ENCODE assay signal across 8 cellular contexts in genomic region chr1:98794196-98794886, GRCh38.
DNase-seq lines count a peak whose midpoint lies in the region; ATAC-seq, FAIRE-seq and TF ChIP-seq lines count a peak whose summit lies in the region.

No MANE protein-coding gene starts in this region.

- CTCF ChIA-PET in H1 (lab: Charles Lee; ENCODE audit: partially characterized antibody), result interaction anchor here (0.6 to 3.4 kb wide), 36 partner anchors 8 to 974 kb away, joined by 3 to 13 read pairs (median 4); partner anchors contain the start of gene PLPPR5

- H3K79me1 ChIP-seq in H1 (ENCODE audit: low read depth, low read length), result no peaks in the 10 kb centered on the region

- ATAC-seq in GM19035 (IDR thresholded peaks at IDR 0.05; ENCODE audit: unreplicated experiment), result peak; percentile 97
- peak; percentile 97 for ATAC-seq in HG03108 (IDR thresholded peaks at IDR 0.05; ENCODE audit: unreplicated experiment)

- H2BK15ac ChIP-seq in H1 (ENCODE audit: low read length), result no peak overlapping the region

- no peak overlapping the region for H2BK120ac ChIP-seq in H1 (replicated peaks; ENCODE audit: low read depth, low read length)

- no peaks in the 10 kb centered on the region for H3K79me2 ChIP-seq in H1 (ENCODE audit: control insufficient read depth in 1 of 2, insufficient read depth in 2 of 2, low read length in 2 of 2)

- no peak overlapping the region for H4K8ac ChIP-seq in H1 (ENCODE audit: extremely low read depth, insufficient read depth, low read length)

- no peak overlapping the region for H3K23ac ChIP-seq in H1 (ENCODE audit: insufficient read length)

- 59% methylated on average over 3 of the region's 3 CpGs; no CpG with 5 or more reads in 1 of the 2 experiments for WGBS in H1 (ENCODE audit: extremely low coverage in 1 of 2, insufficient coverage in 1 of 2, insufficient read length in 1 of 2, insufficient replicate concordance in 2 of 2, low coverage in 1 of 2, low lambda C conversion rate in 2 of 2, missing lambda C conversion rate in 1 of 2), 2 experiments

- no peak overlapping the region for H3K4me2 ChIP-seq in H1 (ENCODE audit: insufficient read depth in 1 of 2, low read depth in 2 of 2, low read length in 2 of 2)

- no peak overlapping the region for H2BK20ac ChIP-seq in H1 (ENCODE audit: low read length)

- no peak for TF ChIP-seq POLR2A in H1 (IDR thresholded peaks at IDR 0.05; ENCODE audit: control extremely low read depth in 1 of 2, low read depth in 2 of 2, low read length in 2 of 2)

- no peak overlapping the region for H3K4ac ChIP-seq in H1 (replicated peaks; ENCODE audit: insufficient read length, low read depth, low read length)

- H3K23me2 ChIP-seq in H1 (ENCODE audit: low read depth, low read length), result no peaks in the 10 kb centered on the region

- H3K14ac ChIP-seq in H1 (ENCODE audit: insufficient read length), result no peak overlapping the region

- peak; percentile 16 for DNase-seq in COLO668 (lab: John Stamatoyannopoulos, UW; ENCODE audit: unreplicated experiment)
- peak; percentile 29 for DNase-seq in NCI-H345 treated with DMSO at 0.1 percent for 48 hours (lab: John Stamatoyannopoulos, UW; ENCODE audit: unreplicated experiment)
- DNase-seq in activated CD4-positive, alpha-beta T cell treated with anti-CD3 and anti-CD28 coated beads for 48 hours, result peak; percentile 43
- peak in 1 of 2 experiments; percentile 19 for DNase-seq in H1 (ENCODE audit: low read depth in 1 of 2, low spot score in 2 of 2)
- DNase-seq in mucosa of gallbladder (ENCODE audit: low spot score), result peak; percentile 62
- DNase-seq in superior temporal gyrus (ENCODE audit: extremely low spot score), result peak; percentile 78

- no peaks in the 10 kb centered on the region for H4K20me1 ChIP-seq in H1 (replicated peaks in 1 of 2; ENCODE audit: control insufficient read depth in 1 of 2, insufficient read depth in 2 of 2, low read length in 2 of 2)

- no peak overlapping the region for H2AFZ ChIP-seq in H1 (ENCODE audit: low read length)

- no peak overlapping the region for H2AK5ac ChIP-seq in H1 (ENCODE audit: low read depth, low read length)

- H3K4me1 ChIP-seq in H1 (replicated peaks in 1 of 4; ENCODE audit: control insufficient read depth in 3 of 4, insufficient read depth in 4 of 4, low read length in 3 of 4), result no peaks in the 10 kb centered on the region

- POLR2A ChIA-PET in H1 (lab: Charles Lee; ENCODE audit: partially characterized antibody), result no interaction called here

- TF ChIP-seq RAD21 in H1 (IDR thresholded peaks at IDR 0.05 in 1 of 2, conservative IDR thresholded peaks at IDR 0.05 in 1 of 2; ENCODE audit: low read depth in 2 of 2, low read length in 2 of 2), result peak; percentile 90 to 92

- H4K5ac ChIP-seq in H1 (ENCODE audit: insufficient read length, low read depth, low read length), result no peak overlapping the region

- TF ChIP-seq CTCF in H1 (IDR thresholded peaks at IDR 0.05; ENCODE audit: control extremely low read depth in 1 of 3, insufficient read depth in 1 of 3, low read depth in 1 of 3, low read length in 3 of 3), result peak in 2 of 3 experiments; percentile 75 to 78; a peak in 3 of 4 replicates

- no peaks in the 10 kb centered on the region for H3K36me3 ChIP-seq in H1 (ENCODE audit: control insufficient read depth in 2 of 4, insufficient read depth in 4 of 4, low read length in 3 of 4)

- no peak overlapping the region for H2BK5ac ChIP-seq in H1 (ENCODE audit: low read depth, low read length)

- H3K9ac ChIP-seq in H1 (replicated peaks in 1 of 4; ENCODE audit: extremely low read depth in 1 of 4, low read depth in 3 of 4, low read length in 3 of 4), result no peak overlapping the region

- H3K4me3 ChIP-seq in H1 (ENCODE audit: extremely low read depth in 1 of 4, insufficient read depth in 2 of 4, low read depth in 3 of 4, low read length in 4 of 4), result no peak overlapping the region

- no peaks in the 10 kb centered on the region for H3K27me3 ChIP-seq in H1 (replicated peaks in 1 of 4; ENCODE audit: control insufficient read depth in 3 of 4, extremely low read depth in 1 of 4, insufficient read depth in 3 of 4, low read length in 3 of 4)

- no peak overlapping the region for H3K18ac ChIP-seq in H1 (ENCODE audit: extremely low read depth, low read length)

- H4K91ac ChIP-seq in H1 (replicated peaks; ENCODE audit: insufficient read length, low read length), result no peak overlapping the region

- no peak overlapping the region for H2BK12ac ChIP-seq in H1 (ENCODE audit: low read depth, low read length)

- FAIRE-seq in H1 (lab: Jason Lieb, UNC), result peak; percentile 95

- no peak overlapping the region for H3K27ac ChIP-seq in H1 (ENCODE audit: low read depth, low read length)

- no peaks in the 10 kb centered on the region for H3K9me3 ChIP-seq in H1 (ENCODE audit: insufficient read depth in 2 of 2, low read depth in 1 of 2, low read length in 1 of 2)

- no peak overlapping the region for H3K56ac ChIP-seq in H1 (replicated peaks; ENCODE audit: insufficient read length, low read depth, low read length)

- TF ChIP-seq EP300 in H1 (IDR thresholded peaks at IDR 0.05; ENCODE audit: borderline replicate concordance in 1 of 2, low read depth in 2 of 2, low read length in 2 of 2), result no peak

TF ChIP-seq in H1, 55 proteins besides CTCF, POLR2A, EP300 and RAD21:
- TF ChIP-seq TEAD4 (IDR thresholded peaks at IDR 0.05; ENCODE audit: low read depth, low read length) (peak; percentile 54; the same call in 1 of the 2 replicates), YY1 (IDR thresholded peaks at IDR 0.05; ENCODE audit: low read depth, low read length) (0 out of 2 replicates have a peak, but pooled peaks have one; percentile 34), RFX5 (IDR thresholded peaks at IDR 0.05; ENCODE audit: borderline replicate concordance, low read depth, low read length) (no peak), SIN3A (conservative IDR thresholded peaks at IDR 0.05 in 1 of 2, IDR thresholded peaks at IDR 0.05 in 1 of 2; ENCODE audit: low read depth in 1 of 2, low read length in 2 of 2) (no peak)
TF ChIP-seq in H1: peak in this region for 2.
